Comparison of ENCODE assay signal across 8 cellular contexts in the genomic region with DNA sequence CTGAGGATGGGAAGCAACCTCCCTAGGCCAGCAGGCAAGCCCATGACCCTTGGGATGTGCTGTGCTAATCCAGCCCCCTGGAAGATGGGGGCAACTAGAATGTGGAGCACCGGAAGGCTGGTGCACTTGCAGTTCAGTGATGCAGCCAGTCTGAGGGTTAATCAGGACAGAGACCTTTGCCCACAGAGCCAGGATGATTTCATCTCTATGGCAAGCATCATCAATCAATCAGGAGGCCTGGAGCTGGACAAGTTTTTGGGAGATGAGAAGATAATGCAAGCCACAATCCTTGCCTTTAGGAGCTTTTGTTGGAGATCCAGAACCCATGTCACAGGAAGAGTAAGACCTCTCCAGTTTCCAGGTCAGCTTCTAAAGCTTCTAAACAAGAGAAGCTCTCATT.
"Had no signal": no experiment of that assay in that cellular context is flagged by ENCODE, and none has a peak within 500 bp of the region (broad histone marks: within the 10 kb centered on the region; RNA-seq: fewer than 3 reads in every experiment).

No MANE protein-coding gene starts in this region.

- H3K4me3 ChIP-seq: GM23248, HAP-1 had no signal

- H3K27ac Mint-ChIP-seq: HFFc6 had no signal

- H3K27ac ChIP-seq: GM23248, HL-60 had no signal

- DNase-seq: GM23248, GOT3, H7, HFFc6, IMR-90 had no signal

- H2AFZ ChIP-seq: GM23248 had no signal

- H3K4me3 Mint-ChIP-seq: HFFc6 had no signal

- H3K9ac ChIP-seq: GM23248 had no signal

- H3K9me3 Mint-ChIP-seq: HFFc6 had no signal

- ATAC-seq: HCT116 had no signal

- H3K9me3 ChIP-seq: HAP-1 had no signal

- H3K4me1 ChIP-seq: HAP-1 had no signal

- H3K36me3 ChIP-seq: HAP-1 had no signal
